ENCODE assay signal across 1 cellular context in genomic region chr19:38412491-38412890, GRCh38.
TF ChIP-seq lines count a peak whose summit lies in the region.

No MANE protein-coding gene starts in this region.

TF ChIP-seq in IMR-90, 13 proteins besides CTCF, POLR2A, EP300 and RAD21:
- no peak for TF ChIP-seq ELK1 (IDR thresholded peaks at IDR 0.05; ENCODE audit: borderline replicate concordance, low read depth, low read length)
- TF ChIP-seq CEBPB (IDR thresholded peaks at IDR 0.05; ENCODE audit: low read depth, low read length) = no peak
- no peak for TF ChIP-seq BHLHE40 (IDR thresholded peaks at IDR 0.05; ENCODE audit: low read depth, low read length)
- TF ChIP-seq SMC3 (IDR thresholded peaks at IDR 0.05; ENCODE audit: low read depth, low read length) = no peak
- TF ChIP-seq NFE2L2 (IDR thresholded peaks at IDR 0.05; ENCODE audit: low read depth, low read length) = no peak
- TF ChIP-seq MAFK (IDR thresholded peaks at IDR 0.05; ENCODE audit: low read depth, low read length) = no peak
- TF ChIP-seq RCOR1 (IDR thresholded peaks at IDR 0.05; ENCODE audit: insufficient replicate concordance, low read length) = no peak
- TF ChIP-seq MAZ (IDR thresholded peaks at IDR 0.05; ENCODE audit: borderline replicate concordance, low read depth, low read length) = no peak
- TF ChIP-seq MXI1 (IDR thresholded peaks at IDR 0.05; ENCODE audit: borderline replicate concordance, low read depth, low read length) = no peak
- no peak for TF ChIP-seq RFX5 (IDR thresholded peaks at IDR 0.05; ENCODE audit: low read depth, low read length)
- TF ChIP-seq USF2 (IDR thresholded peaks at IDR 0.05; ENCODE audit: low read depth, low read length) = no peak
- TF ChIP-seq FOS (IDR thresholded peaks at IDR 0.05; ENCODE audit: low read depth, low read length) = no peak
- TF ChIP-seq CHD1 (IDR thresholded peaks at IDR 0.05; ENCODE audit: low read depth, low read length) = no peak
